In the genomic region with DNA sequence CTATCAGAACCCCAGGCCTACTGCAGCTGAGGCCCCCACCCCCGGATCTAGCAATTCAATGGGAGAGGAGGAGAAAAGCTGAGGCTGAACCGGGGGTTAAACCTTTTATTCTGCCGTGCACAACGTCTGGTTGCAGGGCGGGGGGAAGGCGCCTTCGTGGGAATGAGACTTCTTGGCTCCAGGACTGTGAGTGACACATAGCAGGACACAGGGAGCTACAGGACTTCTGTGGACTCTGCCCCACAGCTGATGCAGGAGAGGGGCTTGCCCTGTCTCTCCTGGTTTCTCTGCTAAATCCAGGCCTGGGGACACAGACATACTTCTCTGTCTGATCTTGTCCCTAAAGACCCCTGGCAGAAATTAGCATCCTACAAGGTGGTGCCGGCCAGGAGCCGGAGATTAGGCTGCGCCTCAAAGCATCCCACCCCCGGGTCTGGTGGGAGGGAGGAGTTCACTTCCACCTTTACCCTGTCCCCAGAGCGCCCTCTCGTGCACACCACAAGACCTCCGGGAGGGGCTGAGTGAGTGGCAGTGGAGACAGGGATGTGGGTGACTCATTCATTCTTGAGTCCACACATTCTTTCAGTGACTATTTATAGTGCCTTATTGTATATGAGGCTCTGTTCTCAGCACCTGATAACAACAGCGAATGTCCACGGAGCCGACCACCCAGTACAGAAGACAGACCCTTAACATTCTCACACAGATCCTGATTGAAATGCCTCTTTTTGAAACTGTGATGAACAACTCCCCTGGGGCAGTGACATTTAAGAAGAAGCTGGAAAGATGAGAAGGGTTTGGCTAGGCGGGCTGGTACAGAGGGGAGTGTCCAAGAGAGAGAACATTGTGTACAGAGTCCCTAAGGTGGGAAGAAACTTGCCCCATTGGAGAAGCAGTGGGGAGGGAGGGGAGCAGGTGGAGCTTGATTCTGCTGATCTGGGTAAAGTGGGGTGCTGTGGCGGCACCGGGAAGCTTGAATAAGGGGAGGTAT, we compare ENCODE assay signal across 9 cellular contexts. TPM values are rescaled to one million over a fixed set of nuclear protein-coding genes. Genes with fewer than 3 reads are reported as not detected.
DNase-seq lines count a peak whose midpoint lies in the region; ATAC-seq lines count a peak whose summit lies in the region.
"Had no signal": no experiment of that assay in that cellular context is flagged by ENCODE, and none has a peak within 500 bp of the region (broad histone marks: within the 10 kb centered on the region; RNA-seq: fewer than 3 reads in every experiment).

No MANE protein-coding gene starts in this region.

- H3K9me3 ChIP-seq in HUES6 (ENCODE audit: control insufficient read depth, insufficient read depth, low read depth, low read length), result no peaks in the 10 kb centered on the region
- H3K9me3 ChIP-seq in T-helper 17 cell (ENCODE audit: control insufficient read depth, low read length, poor library complexity, severe bottlenecking), result no peaks in the 10 kb centered on the region
- peaks cover 2% of the 10 kb centered on the region for H3K9me3 ChIP-seq in trophoblast cell (ENCODE audit: insufficient read depth, low read depth, low read length)

- H3K27ac Mint-ChIP-seq in T-helper 17 cell, result peak overlapping the region; percentile 60
- H3K27ac Mint-ChIP-seq: activated naive CD4-positive, alpha-beta T cell treated with anti-CD3 and anti-CD28 coated beads, Interleukin-2, amount 50 U/mL, for 24 hours had no signal

- peaks cover 6% of the 10 kb centered on the region for H3K36me3 Mint-ChIP-seq in T-helper 17 cell (ENCODE audit: low read depth)
- H3K36me3 Mint-ChIP-seq: activated naive CD4-positive, alpha-beta T cell treated with anti-CD3 and anti-CD28 coated beads, Interleukin-2, amount 50 U/mL, for 24 hours had no signal

- H4K8ac ChIP-seq in trophoblast cell (ENCODE audit: low read depth, low read length), result peak overlapping the region; percentile 73

- H4K12ac ChIP-seq in trophoblast cell (ENCODE audit: low read depth, low read length), result no peak overlapping the region

- H2BK5ac ChIP-seq in trophoblast cell (ENCODE audit: low read depth, low read length, poor library complexity), result peak overlapping the region; percentile 79

- peak overlapping the region; percentile 87 for H2AK5ac ChIP-seq in trophoblast cell (ENCODE audit: low read length)

- H3K79me2 ChIP-seq in trophoblast cell (ENCODE audit: control insufficient read depth, insufficient read depth, low read length, poor library complexity), result no peaks in the 10 kb centered on the region

- H4K91ac ChIP-seq in trophoblast cell (ENCODE audit: low read depth, low read length), result peak overlapping the region; percentile 96

- H3K4me3 ChIP-seq in HUES6 (ENCODE audit: low read depth, low read length) (no peak overlapping the region), trophoblast cell (ENCODE audit: low read depth, low read length) (no peak overlapping the region)

- H3K27me3 ChIP-seq in HUES6 (ENCODE audit: control insufficient read depth, insufficient read depth, low read length), result no peaks in the 10 kb centered on the region
- H3K27me3 ChIP-seq in trophoblast cell (ENCODE audit: insufficient read depth, low read length), result no peaks in the 10 kb centered on the region

- no peak overlapping the region; the same call in 1 of the 2 replicates for H3K27ac ChIP-seq in HUES6 (ENCODE audit: low read depth, low read length)
- H3K27ac ChIP-seq in trophoblast cell (ENCODE audit: low read depth, low read length), result peak overlapping the region; percentile 92

- H3K4me2 ChIP-seq in trophoblast cell (ENCODE audit: low read length), result peak overlapping the region; percentile 38

- ATAC-seq in T-helper 17 cell (no peak), GM18502 (IDR thresholded peaks at IDR 0.05; ENCODE audit: poor library complexity, unreplicated experiment) (no peak)

- peak overlapping the region; percentile 78 for H3K14ac ChIP-seq in trophoblast cell (ENCODE audit: low read length)

- H3K36me3 ChIP-seq in HUES6 (ENCODE audit: control insufficient read depth, insufficient read depth, low read length) (no peaks in the 10 kb centered on the region), trophoblast cell (ENCODE audit: control insufficient read depth in 1 of 2, insufficient read depth in 2 of 2, low read length in 2 of 2) (peaks cover 0 to 3% of the 10 kb centered on the region in 2 experiments)

- no peaks in the 10 kb centered on the region for H3K4me1 Mint-ChIP-seq in T-helper 17 cell
- H3K4me1 Mint-ChIP-seq: activated naive CD4-positive, alpha-beta T cell treated with anti-CD3 and anti-CD28 coated beads, Interleukin-2, amount 50 U/mL, for 24 hours had no signal

- H3K9ac ChIP-seq in HUES6 (ENCODE audit: low read length) (peak overlapping the region; percentile 9), trophoblast cell (ENCODE audit: low read length) (no peak overlapping the region)

- H2AFZ ChIP-seq in trophoblast cell (ENCODE audit: insufficient read depth, low read length, poor library complexity), result peak overlapping the region; percentile 41

- peak overlapping the region; percentile 79 for H3K18ac ChIP-seq in trophoblast cell (ENCODE audit: low read length)

- H3K4me1 ChIP-seq in HUES6 (ENCODE audit: control insufficient read depth, insufficient read depth, low read length) (peaks cover 8% of the 10 kb centered on the region; the same call in 1 of the 2 replicates), trophoblast cell (ENCODE audit: control insufficient read depth in 1 of 2, insufficient read depth in 2 of 2, low read length in 2 of 2) (peaks cover 19 to 24% of the 10 kb centered on the region in 2 experiments)

- H3K4ac ChIP-seq in trophoblast cell (ENCODE audit: low read depth, low read length), result peak overlapping the region; percentile 41

- DNase-seq in NCI-H146 (lab: John Stamatoyannopoulos, UW) (peak; percentile 28), NCI-H146 treated with DMSO at 0.1 percent for 48 hours (lab: John Stamatoyannopoulos, UW; ENCODE audit: unreplicated experiment) (no peak), T-helper 17 cell (no peak), fibroblast of the conjunctiva (ENCODE audit: low read depth) (peak; percentile 68), trophoblast cell (peak; percentile 77), NCI-H2081 (lab: John Stamatoyannopoulos, UW) (no peak)

- peaks cover 30% of the 10 kb centered on the region for H3K27me3 Mint-ChIP-seq in T-helper 17 cell
- H3K27me3 Mint-ChIP-seq: activated naive CD4-positive, alpha-beta T cell treated with anti-CD3 and anti-CD28 coated beads, Interleukin-2, amount 50 U/mL, for 24 hours had no signal

- H2BK120ac ChIP-seq in trophoblast cell (ENCODE audit: insufficient read depth, low read length, poor library complexity), result peak overlapping the region; percentile 92

- peaks cover 13% of the 10 kb centered on the region for H3K79me1 ChIP-seq in trophoblast cell (ENCODE audit: low read length)

- WGBS in trophoblast cell (ENCODE audit: extremely low coverage, insufficient coverage, insufficient read length), result no CpG with 5 or more reads among the region's 20 CpGs

- H2BK12ac ChIP-seq in trophoblast cell (ENCODE audit: low read length), result peak overlapping the region; percentile 85

- H3K23ac ChIP-seq in trophoblast cell (ENCODE audit: low read length), result no peak overlapping the region

- H3K4me3 Mint-ChIP-seq in T-helper 17 cell, result no peak overlapping the region
- H3K4me3 Mint-ChIP-seq: activated naive CD4-positive, alpha-beta T cell treated with anti-CD3 and anti-CD28 coated beads, Interleukin-2, amount 50 U/mL, for 24 hours had no signal

RNA-seq across cellular contexts. Expression of a gene that starts 38.9 kb away (rescaled TPM):
- 10 to 100 TPM in 1 of 2 donors, under 1 TPM in 1; 0.52 to 33.6 TPM for total RNA-seq in T-helper 17 cell
- 17.5 and 17.8 TPM in 2 replicates for polyA plus RNA-seq in trophoblast cell (2013)

Comparison
In these comparisons a context has a peak if more than half of its experiments do, and no peak if none do; other contexts are left out.
1. DNase-seq: peak in NCI-H146 (single experiment), fibroblast of the conjunctiva (single experiment) and trophoblast cell (2 of 2); none in NCI-H146 treated with DMSO at 0.1 percent for 48 hours (single experiment), T-helper 17 cell (0 of 3) and NCI-H2081 (0 of 2).